Comparison of ENCODE assay signal across 11 cellular contexts in the genomic region with DNA sequence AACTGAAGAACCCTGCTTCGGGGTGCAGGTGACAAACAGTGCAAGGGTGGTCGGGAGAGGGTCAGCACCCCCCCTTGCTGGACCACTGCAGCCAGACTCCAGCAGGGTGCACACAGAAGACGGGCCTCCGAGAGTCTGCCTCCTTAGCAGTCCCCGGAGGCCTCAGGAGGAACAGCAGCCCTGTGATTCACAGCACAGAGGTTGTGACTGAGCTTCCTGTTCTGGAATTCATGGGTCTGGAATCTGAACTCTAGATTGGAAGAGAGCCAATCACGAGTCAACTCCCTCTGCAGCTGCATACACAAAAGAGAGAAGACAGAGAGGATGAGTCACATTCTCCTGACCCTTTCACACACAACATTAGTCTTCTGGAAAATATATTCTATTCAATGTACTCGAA.
DNase-seq lines count a peak whose midpoint lies in the region; ATAC-seq and TF ChIP-seq lines count a peak whose summit lies in the region.
"Had no signal": no experiment of that assay in that cellular context is flagged by ENCODE, and none has a peak within 500 bp of the region (broad histone marks: within the 10 kb centered on the region; RNA-seq: fewer than 3 reads in every experiment).

No MANE protein-coding gene starts in this region.

- 58 to 78% (median 70%) methylated on average over 4 to 7 of the region's 7 CpGs for WGBS in stomach, 5 donors

- H4K20me1 ChIP-seq in osteoblast (ENCODE audit: insufficient read depth, low read length): no peaks in the 10 kb centered on the region

- no peak overlapping the region for H2AFZ ChIP-seq in osteoblast (ENCODE audit: low read length)

- H3K27me3 ChIP-seq in NT2/D1 (ENCODE audit: insufficient read depth, insufficient read length): no peaks in the 10 kb centered on the region
- no peaks in the 10 kb centered on the region for H3K27me3 ChIP-seq in osteoblast (ENCODE audit: insufficient read depth, low read length)
- H3K27me3 ChIP-seq in stomach: no peaks in the 10 kb centered on the region
- H3K27me3 ChIP-seq: heart right ventricle had no signal

- no peak overlapping the region for H3K4me3 ChIP-seq in GM12864 (ENCODE audit: low read depth, low read length)
- no peak overlapping the region for H3K4me3 ChIP-seq in NT2/D1 (ENCODE audit: insufficient read length, low read depth)
- no peak overlapping the region for H3K4me3 ChIP-seq in epithelial cell of esophagus (ENCODE audit: low read length)
- H3K4me3 ChIP-seq in osteoblast (ENCODE audit: insufficient read depth, low read length): no peak overlapping the region
- H3K4me3 ChIP-seq in stomach: no peak overlapping the region
- H3K4me3 ChIP-seq: heart right ventricle, SK-N-MC had no signal

- no peaks in the 10 kb centered on the region for H3K79me2 ChIP-seq in osteoblast (ENCODE audit: insufficient read depth, low read length)

- DNase-seq in GM12864 (ENCODE audit: low read depth): no peak
- DNase-seq in NT2/D1 (ENCODE audit: low read depth, low spot score): peak; percentile 8
- peak; percentile 85 for DNase-seq in epithelial cell of esophagus (ENCODE audit: low read depth)
- DNase-seq in osteoblast (ENCODE audit: insufficient read length, low spot score, missing footprints): peak; percentile 30
- no peak for DNase-seq in stomach
- DNase-seq in NCI-H2029 (lab: John Stamatoyannopoulos, UW): no peak
- DNase-seq: heart right ventricle had no signal

- H3K9ac ChIP-seq in NT2/D1 (ENCODE audit: insufficient read length, low read depth): no peak overlapping the region

- ATAC-seq in GM18502 (IDR thresholded peaks at IDR 0.05; ENCODE audit: poor library complexity, unreplicated experiment) (no peak), HG03135 (IDR thresholded peaks at IDR 0.05; ENCODE audit: unreplicated experiment) (no peak)
- ATAC-seq: stimulated activated effector memory CD8-positive, alpha-beta T cell treated with anti-CD3 and anti-CD28 coated beads, Interleukin-12 subunit alpha, Interleukin-12 subunit beta, amount 100 ng/mL, for 72 hours had no signal

- H3K4me1 ChIP-seq in NT2/D1 (ENCODE audit: insufficient read depth, insufficient read length) (no peaks in the 10 kb centered on the region), osteoblast (ENCODE audit: insufficient read depth, low read length) (no peaks in the 10 kb centered on the region), stomach (no peaks in the 10 kb centered on the region)
- H3K4me1 ChIP-seq: heart right ventricle had no signal

- no peak for TF ChIP-seq EP300 in stomach (IDR thresholded peaks at IDR 0.05)

- TF ChIP-seq POLR2A in stomach (IDR thresholded peaks at IDR 0.05): no peak

- no peak overlapping the region for H3K27ac ChIP-seq in osteoblast (ENCODE audit: low read depth, low read length)
- H3K27ac ChIP-seq in stomach: no peak overlapping the region
- H3K27ac ChIP-seq: heart right ventricle, SK-N-MC had no signal

- H3K36me3 ChIP-seq in NT2/D1 (ENCODE audit: insufficient read depth, insufficient read length, low read length) (no peaks in the 10 kb centered on the region), osteoblast (ENCODE audit: insufficient read depth, low read length) (no peaks in the 10 kb centered on the region), stomach (no peaks in the 10 kb centered on the region)
- H3K36me3 ChIP-seq: heart right ventricle had no signal

- intact Hi-C loops in stomach (cut with DNase I; ENCODE audit: low total_unique reads): no loop called here

- peak; percentile 11 for TF ChIP-seq CTCF in GM12864 (IDR thresholded peaks at IDR 0.05; ENCODE audit: low read depth, low read length, missing control alignments)
- TF ChIP-seq CTCF in epithelial cell of esophagus (IDR thresholded peaks at IDR 0.05; ENCODE audit: insufficient read depth, low read depth, low read length, missing control alignments): peak; percentile 14
- TF ChIP-seq CTCF in osteoblast (IDR thresholded peaks at IDR 0.05; ENCODE audit: extremely low read depth, low read depth, low read length): no peak
- no peak for TF ChIP-seq CTCF in stomach (IDR thresholded peaks at IDR 0.05)

- no peaks in the 10 kb centered on the region for H3K9me3 ChIP-seq in NT2/D1 (ENCODE audit: insufficient read depth, low read length)
- peaks cover 2% of the 10 kb centered on the region for H3K9me3 ChIP-seq in osteoblast (ENCODE audit: low read depth, low read length)
- no peaks in the 10 kb centered on the region for H3K9me3 ChIP-seq in stomach

- no peak overlapping the region for H3K4me2 ChIP-seq in osteoblast (ENCODE audit: insufficient read depth, low read length)

Comparison
In these comparisons a context has a peak if more than half of its experiments do, and no peak if none do; other contexts are left out.
1. DNase-seq: peak in NT2/D1 (single experiment), epithelial cell of esophagus (single experiment) and osteoblast (single experiment); none in GM12864 (single experiment), stomach (single experiment) and NCI-H2029 (single experiment).
2. CTCF ChIP-seq: peak in GM12864 (single experiment) and epithelial cell of esophagus (single experiment); none in osteoblast (single experiment) and stomach (0 of 7).